ENCODE assay signal across 13 cellular contexts in the genomic region with DNA sequence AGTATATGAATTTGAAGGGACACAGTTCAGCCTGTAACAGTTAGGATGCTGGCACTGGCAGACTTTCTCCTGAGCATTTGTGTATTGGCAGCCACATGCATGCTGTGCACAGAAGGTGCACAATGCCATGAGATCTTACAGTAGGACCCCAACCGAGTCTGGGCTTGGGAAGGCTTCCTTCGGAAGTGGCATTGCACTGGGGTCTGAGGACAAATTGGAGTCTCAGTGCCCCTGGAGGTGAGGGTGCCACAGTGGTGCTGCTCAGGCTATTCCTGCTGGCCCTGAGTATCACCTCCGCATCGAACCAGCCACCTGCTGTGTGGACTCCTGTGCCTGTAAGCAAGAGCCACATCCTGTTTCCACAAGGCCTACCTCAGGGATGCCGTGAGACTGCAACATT.
"Had no signal": no experiment of that assay in that cellular context is flagged by ENCODE, and none has a peak within 500 bp of the region (broad histone marks: within the 10 kb centered on the region; RNA-seq: fewer than 3 reads in every experiment).

No MANE protein-coding gene starts in this region.

- H3K4me3 ChIP-seq: coronary artery, gastroesophageal sphincter, lung, neural progenitor cell, tibial artery had no signal

- H3K36me3 ChIP-seq: neural progenitor cell had no signal

- H3K9me3 ChIP-seq: gastroesophageal sphincter, tibial artery had no signal

- H3K27ac ChIP-seq: coronary artery, epithelial cell of prostate, gastroesophageal sphincter, neural progenitor cell, tibial artery had no signal

- DNase-seq: activated CD4-positive, alpha-beta T cell treated with anti-CD3 and anti-CD28 coated beads, Interleukin-2, amount 10 ng/mL, durations not matched to agents 24 days and 14 days; activated gamma-delta T cell treated with Interleukin-2 at 50 U/mL for 16 hours; central memory CD4-positive, alpha-beta T cell; head of caudate nucleus; islet precursor cell; naive thymus-derived CD4-positive, alpha-beta T cell; stimulated activated naive CD8-positive, alpha-beta T cell treated with anti-CD3 and anti-CD28 coated beads, Interleukin-15, amount 100 ng/mL, for 72 hours; tibial artery had no signal

- H3K27me3 ChIP-seq: gastroesophageal sphincter, neural progenitor cell, tibial artery had no signal

- H3K9ac ChIP-seq: neural progenitor cell had no signal

- H3K4me2 ChIP-seq: neural progenitor cell had no signal
